Comparison of ENCODE assay signal across 12 cellular contexts in genomic region chr7:1843271-1843861, GRCh38.
DNase-seq lines count a peak whose midpoint lies in the region; ATAC-seq and TF ChIP-seq lines count a peak whose summit lies in the region.
"Had no signal": no experiment of that assay in that cellular context is flagged by ENCODE, and none has a peak within 500 bp of the region (broad histone marks: within the 10 kb centered on the region; RNA-seq: fewer than 3 reads in every experiment).

No MANE protein-coding gene starts in this region.

- CTCF ChIA-PET in naive thymus-derived CD4-positive, alpha-beta T cell (lab: Charles Lee), result no interaction called here

- no peaks in the 10 kb centered on the region for H3K36me3 ChIP-seq in psoas muscle (ENCODE audit: insufficient read depth in 1 of 2, low read depth in 1 of 2)
- H3K36me3 ChIP-seq in gastroesophageal sphincter, result peaks cover 0 to 10% of the 10 kb centered on the region in 2 donors
- H3K36me3 ChIP-seq in naive thymus-derived CD4-positive, alpha-beta T cell (ENCODE audit: control insufficient read depth in 2 of 3, insufficient read depth in 3 of 3, low read length in 3 of 3), result peaks cover 0 to 70% (median 0%) of the 10 kb centered on the region in 3 experiments
- H3K36me3 ChIP-seq: ascending aorta had no signal

- H3K4me1 Mint-ChIP-seq in naive thymus-derived CD4-positive, alpha-beta T cell, result peaks cover 0 to 7% (median 4%) of the 10 kb centered on the region in 7 donors

- TF ChIP-seq CTCF in coronary artery (IDR thresholded peaks at IDR 0.05) (no peak), psoas muscle (IDR thresholded peaks at IDR 0.05) (no peak), gastroesophageal sphincter (IDR thresholded peaks at IDR 0.05) (no peak)

- no peaks in the 10 kb centered on the region for H3K9me3 ChIP-seq in psoas muscle
- no peaks in the 10 kb centered on the region for H3K9me3 ChIP-seq in gastroesophageal sphincter
- H3K9me3 ChIP-seq in naive thymus-derived CD4-positive, alpha-beta T cell (ENCODE audit: control insufficient read depth in 2 of 3, low read length in 3 of 3), result no peaks in the 10 kb centered on the region
- H3K9me3 ChIP-seq: ascending aorta, testis had no signal

- H3K27ac Mint-ChIP-seq in naive thymus-derived CD4-positive, alpha-beta T cell, result peak overlapping the region in 2 of 9 donors; percentile 11 to 20

- H3K4me3 ChIP-seq in coronary artery, result no peak overlapping the region
- H3K4me3 ChIP-seq in psoas muscle, result no peak overlapping the region
- no peak overlapping the region for H3K4me3 ChIP-seq in gastroesophageal sphincter
- H3K4me3 ChIP-seq in naive thymus-derived CD4-positive, alpha-beta T cell (ENCODE audit: low read length), result no peak overlapping the region
- H3K4me3 ChIP-seq: ascending aorta, testis had no signal

- no peaks in the 10 kb centered on the region for H3K27me3 Mint-ChIP-seq in naive thymus-derived CD4-positive, alpha-beta T cell

- no peak for TF ChIP-seq EP300 in gastroesophageal sphincter (IDR thresholded peaks at IDR 0.05)

- H3K4me1 ChIP-seq in psoas muscle (no peaks in the 10 kb centered on the region), gastroesophageal sphincter (no peaks in the 10 kb centered on the region)
- no peaks in the 10 kb centered on the region for H3K4me1 ChIP-seq in naive thymus-derived CD4-positive, alpha-beta T cell (ENCODE audit: control insufficient read depth in 2 of 2, insufficient read depth in 2 of 2, low read length in 2 of 2)
- H3K4me1 ChIP-seq: ascending aorta had no signal

- ATAC-seq in psoas muscle (peak in 1 of 4 donors; percentile 36), gastroesophageal sphincter (no peak)
- ATAC-seq in naive thymus-derived CD4-positive, alpha-beta T cell, result no peak

- peaks cover under 1 to 31% (median 12%) of the 10 kb centered on the region in 5 donors for H3K36me3 Mint-ChIP-seq in naive thymus-derived CD4-positive, alpha-beta T cell

- H3K4me3 Mint-ChIP-seq in naive thymus-derived CD4-positive, alpha-beta T cell, result no peak overlapping the region

- no peaks in the 10 kb centered on the region for H3K9me3 Mint-ChIP-seq in naive thymus-derived CD4-positive, alpha-beta T cell

- POLR2A ChIA-PET in naive thymus-derived CD4-positive, alpha-beta T cell (lab: Charles Lee), result no interaction called here

- no peaks in the 10 kb centered on the region for H3K27me3 ChIP-seq in psoas muscle (ENCODE audit: insufficient read depth in 3 of 3, low read length in 2 of 3)
- H3K27me3 ChIP-seq in gastroesophageal sphincter, result no peaks in the 10 kb centered on the region
- H3K27me3 ChIP-seq in naive thymus-derived CD4-positive, alpha-beta T cell (ENCODE audit: control insufficient read depth in 2 of 2, insufficient read depth in 2 of 2, low read length in 2 of 2), result no peaks in the 10 kb centered on the region
- H3K27me3 ChIP-seq: ascending aorta, testis had no signal

- DNase-seq in GM04504 (ENCODE audit: low read depth), result peak; percentile 62
- DNase-seq in MV-4-11 (lab: John Stamatoyannopoulos, UW), result peak; percentile 89
- peak; percentile 52 for DNase-seq in coronary artery (ENCODE audit: low spot score)
- DNase-seq in psoas muscle, result peak; percentile 3 to 45
- DNase-seq in DMS 273 (lab: John Stamatoyannopoulos, UW; ENCODE audit: unreplicated experiment), result no peak
- DNase-seq in naive thymus-derived CD4-positive, alpha-beta T cell, result no peak
- DNase-seq in DMS 273 treated with DMSO at 0.1 percent for 48 hours (lab: John Stamatoyannopoulos, UW), result no peak
- DNase-seq: DMS53, NCI-H510A, testis had no signal

- intact Hi-C loops in psoas muscle (cut with DNase I), result no loop called here
- intact Hi-C loops in naive thymus-derived CD4-positive, alpha-beta T cell (cut with micrococcal nuclease), result no loop called here

- no peak for TF ChIP-seq POLR2A in gastroesophageal sphincter (IDR thresholded peaks at IDR 0.05)

- H3K27ac ChIP-seq in coronary artery, result no peak overlapping the region
- H3K27ac ChIP-seq in psoas muscle, result no peak overlapping the region
- H3K27ac ChIP-seq in gastroesophageal sphincter, result no peak overlapping the region
- H3K27ac ChIP-seq in naive thymus-derived CD4-positive, alpha-beta T cell (ENCODE audit: low read depth, low read length), result no peak overlapping the region
- H3K27ac ChIP-seq: ascending aorta, testis had no signal

- 80 to 84% (median 83%) methylated on average over 26 of the region's 26 CpGs for WGBS in psoas muscle, 3 donors
- no CpG with 5 or more reads among the region's 26 CpGs for WGBS in gastroesophageal sphincter (ENCODE audit: low coverage in 1 of 2), 2 donors

Comparison
In these comparisons a context has a peak if more than half of its experiments do, and no peak if none do; other contexts are left out.
1. DNase-seq: peak in GM04504 (single experiment), MV-4-11 (single experiment), coronary artery (single experiment) and psoas muscle (2 of 2); none in DMS 273 (single experiment), naive thymus-derived CD4-positive, alpha-beta T cell (0 of 9) and DMS 273 treated with DMSO at 0.1 percent for 48 hours (single experiment).